In the genomic region with DNA sequence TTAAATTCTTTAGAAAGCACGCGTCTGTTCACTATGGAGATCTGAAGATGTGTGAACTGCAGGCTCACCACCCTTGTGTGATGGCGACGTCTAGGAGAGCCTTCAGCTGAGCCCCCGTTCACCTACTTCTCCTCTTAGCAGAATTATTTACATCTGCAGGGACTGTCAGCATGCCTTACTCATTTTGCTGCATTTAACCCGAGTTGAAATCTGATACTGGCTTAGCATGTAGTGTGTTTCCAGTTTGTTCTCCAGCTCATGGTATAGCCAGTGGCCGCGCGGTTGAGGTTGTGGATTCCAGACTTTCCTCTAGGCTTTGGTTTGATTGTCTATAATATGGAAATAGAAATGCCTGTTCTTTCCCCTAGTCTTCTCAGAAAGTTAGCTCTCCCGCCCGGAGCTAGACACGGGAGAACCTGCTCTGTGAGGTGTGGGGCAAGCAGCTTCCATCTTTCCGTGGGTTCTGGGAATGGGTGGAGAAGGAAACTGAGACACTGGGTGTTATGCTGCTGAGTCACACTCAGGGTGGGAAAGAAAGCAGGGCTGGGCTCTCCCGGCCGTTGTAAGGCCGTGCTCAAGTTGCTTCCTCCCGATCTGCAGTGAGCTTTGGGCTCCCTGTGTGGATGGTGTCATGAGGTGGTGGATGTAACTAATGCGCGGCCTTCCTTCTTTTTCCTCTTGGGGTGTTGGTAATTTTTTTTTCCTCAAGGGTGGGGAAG, we compare ENCODE assay signal across 14 cellular contexts.
DNase-seq lines count a peak whose midpoint lies in the region; TF ChIP-seq lines count a peak whose summit lies in the region.
"Had no signal": no experiment of that assay in that cellular context is flagged by ENCODE, and none has a peak within 500 bp of the region (broad histone marks: within the 10 kb centered on the region; RNA-seq: fewer than 3 reads in every experiment).

No MANE protein-coding gene starts in this region.

- H3K9ac ChIP-seq in trophoblast cell (ENCODE audit: low read length) (no peak overlapping the region), Karpas-422 (ENCODE audit: low read length) (no peak overlapping the region)

- H3K4me1 ChIP-seq in CD8-positive, alpha-beta memory T cell (ENCODE audit: insufficient read depth, low read length), result no peaks in the 10 kb centered on the region
- H3K4me1 ChIP-seq in adrenal gland (replicated peaks in 1 of 2), result peaks cover 29 to 53% of the 10 kb centered on the region in 2 donors
- peaks cover 45 to 53% of the 10 kb centered on the region in 2 experiments for H3K4me1 ChIP-seq in trophoblast cell (ENCODE audit: control insufficient read depth in 1 of 2, insufficient read depth in 2 of 2, low read length in 2 of 2)
- H3K4me1 ChIP-seq in Karpas-422 (ENCODE audit: low read length), result no peaks in the 10 kb centered on the region

- H2BK120ac ChIP-seq in trophoblast cell (ENCODE audit: insufficient read depth, low read length, poor library complexity), result peak overlapping the region; percentile 77

- H3K9me3 Mint-ChIP-seq in CD8-positive, alpha-beta memory T cell, result no peaks in the 10 kb centered on the region
- H3K9me3 Mint-ChIP-seq: natural killer cell treated with Interleukin-12 subunit alpha and Interleukin-12 subunit beta and Interleukin-15 and Interleukin-18, amount 100 ng/mL, for 72 hours had no signal

- H3K23ac ChIP-seq in trophoblast cell (ENCODE audit: low read length), result no peak overlapping the region

- peak overlapping the region; percentile 60 for H2AK5ac ChIP-seq in trophoblast cell (ENCODE audit: low read length)

- H4K8ac ChIP-seq in trophoblast cell (ENCODE audit: low read depth, low read length), result peak overlapping the region; percentile 55

- H3K27me3 ChIP-seq in CD8-positive, alpha-beta memory T cell (ENCODE audit: insufficient read depth, low read length, poor library complexity, severe bottlenecking), result no peaks in the 10 kb centered on the region
- H3K27me3 ChIP-seq in adrenal gland, result no peaks in the 10 kb centered on the region
- no peaks in the 10 kb centered on the region for H3K27me3 ChIP-seq in trophoblast cell (ENCODE audit: insufficient read depth, low read length)
- H3K27me3 ChIP-seq in Karpas-422 (ENCODE audit: low read length), result 0 out of 2 replicates have a peak, but pooled peaks cover 2% of the 10 kb centered on the region

- H3K9me3 ChIP-seq in CD8-positive, alpha-beta memory T cell (ENCODE audit: low read length), result no peaks in the 10 kb centered on the region
- H3K9me3 ChIP-seq in adrenal gland (replicated peaks in 1 of 3) (no peaks in the 10 kb centered on the region), trophoblast cell (ENCODE audit: insufficient read depth, low read depth, low read length) (no peaks in the 10 kb centered on the region), Karpas-422 (ENCODE audit: low read length) (no peaks in the 10 kb centered on the region)

- no peak overlapping the region for H3K4me3 ChIP-seq in CD8-positive, alpha-beta memory T cell (ENCODE audit: low read length)
- H3K4me3 ChIP-seq in adrenal gland, result no peak overlapping the region
- peak overlapping the region; percentile 44 for H3K4me3 ChIP-seq in fibroblast of villous mesenchyme (ENCODE audit: low read depth, low read length)
- no peak overlapping the region for H3K4me3 ChIP-seq in trophoblast cell (ENCODE audit: low read depth, low read length)
- no peak overlapping the region for H3K4me3 ChIP-seq in Karpas-422 (ENCODE audit: low read length)

- 74 to 78% (median 75%) methylated on average over 19 of the region's 19 CpGs for WGBS in adrenal gland, 4 donors
- WGBS in trophoblast cell (ENCODE audit: extremely low coverage, insufficient coverage, insufficient read length), result no CpG with 5 or more reads among the region's 19 CpGs

- peak overlapping the region; percentile 28 for H3K14ac ChIP-seq in trophoblast cell (ENCODE audit: low read length)

- H3K36me3 Mint-ChIP-seq in CD8-positive, alpha-beta memory T cell, result no peaks in the 10 kb centered on the region
- H3K36me3 Mint-ChIP-seq: natural killer cell treated with Interleukin-12 subunit alpha and Interleukin-12 subunit beta and Interleukin-15 and Interleukin-18, amount 100 ng/mL, for 72 hours had no signal

- no peaks in the 10 kb centered on the region for H3K9me2 ChIP-seq in Karpas-422 (replicated peaks; ENCODE audit: insufficient read depth, low read length)

- intact Hi-C loops in adrenal gland (cut with DNase I), result no loop called here

- H2AFZ ChIP-seq in trophoblast cell (ENCODE audit: insufficient read depth, low read length, poor library complexity) (peak overlapping the region; percentile 27), Karpas-422 (ENCODE audit: low read length) (no peak overlapping the region)

- peaks cover 41% of the 10 kb centered on the region for H3K79me1 ChIP-seq in trophoblast cell (ENCODE audit: low read length)

- no peak overlapping the region for H4K12ac ChIP-seq in trophoblast cell (ENCODE audit: low read depth, low read length)

- H2BK12ac ChIP-seq in trophoblast cell (ENCODE audit: low read length), result peak overlapping the region; percentile 66

- no peaks in the 10 kb centered on the region for H4K20me1 ChIP-seq in Karpas-422 (ENCODE audit: insufficient read depth, low read depth, low read length)

- CTCF ChIA-PET in CD8-positive, alpha-beta memory T cell (lab: Charles Lee), result no interaction called here

- peaks cover 2 to 11% of the 10 kb centered on the region in 2 donors for H3K27me3 Mint-ChIP-seq in CD8-positive, alpha-beta memory T cell

- H3K4ac ChIP-seq in trophoblast cell (ENCODE audit: low read depth, low read length), result peak overlapping the region; percentile 41

- no peak overlapping the region for H3K4me3 Mint-ChIP-seq in CD8-positive, alpha-beta memory T cell
- H3K4me3 Mint-ChIP-seq: activated CD8-positive, alpha-beta T cell treated with anti-CD3 and anti-CD28 coated beads, Interleukin-2, amount 10 ng/mL, durations not matched to agents 7 days and 5 days; natural killer cell treated with Interleukin-12 subunit alpha and Interleukin-12 subunit beta and Interleukin-15 and Interleukin-18, amount 100 ng/mL, for 72 hours had no signal

- H3K79me2 ChIP-seq in trophoblast cell (ENCODE audit: control insufficient read depth, insufficient read depth, low read length, poor library complexity) (peaks cover 11% of the 10 kb centered on the region), Karpas-422 (ENCODE audit: low read length) (no peaks in the 10 kb centered on the region)

- peak overlapping the region; percentile 24 for H3K27ac ChIP-seq in CD8-positive, alpha-beta memory T cell (ENCODE audit: low read depth, low read length)
- H3K27ac ChIP-seq in adrenal gland (peak overlapping the region; percentile 2 to 95 (median 87)), trophoblast cell (ENCODE audit: low read depth, low read length) (peak overlapping the region; percentile 58), Karpas-422 (ENCODE audit: low read length) (no peak overlapping the region)

- no peak overlapping the region for H3K27ac Mint-ChIP-seq in CD8-positive, alpha-beta memory T cell
- H3K27ac Mint-ChIP-seq: activated CD8-positive, alpha-beta T cell treated with anti-CD3 and anti-CD28 coated beads, Interleukin-2, amount 10 ng/mL, durations not matched to agents 7 days and 5 days; natural killer cell treated with Interleukin-12 subunit alpha and Interleukin-12 subunit beta and Interleukin-15 and Interleukin-18, amount 100 ng/mL, for 72 hours had no signal

- DNase-seq in CD8-positive, alpha-beta memory T cell, result no peak
- DNase-seq in adrenal gland (peak in 1 of 7 donors; percentile 37), fibroblast of villous mesenchyme (ENCODE audit: low read depth) (peak; percentile 84), trophoblast cell (peak; percentile 67 to 75), ecto neural progenitor cell (ENCODE audit: low spot score) (no peak), NCI-H2029 (lab: John Stamatoyannopoulos, UW) (no peak), Karpas-422 (no peak), DMS153 treated with DMSO at 0.1 percent for 48 hours (lab: John Stamatoyannopoulos, UW; ENCODE audit: unreplicated experiment) (no peak)
- DNase-seq: activated CD8-positive, alpha-beta T cell treated with anti-CD3 and anti-CD28 coated beads, Interleukin-2, amount 10 ng/mL, durations not matched to agents 7 days and 5 days; COR-L47; effector memory CD4-positive, alpha-beta T cell; NCI-H1092; RPMI8226 had no signal

- POLR2A ChIA-PET in CD8-positive, alpha-beta memory T cell (lab: Charles Lee), result no interaction called here

- no peak for TF ChIP-seq POLR2A in adrenal gland (IDR thresholded peaks at IDR 0.05)

- H4K91ac ChIP-seq in trophoblast cell (ENCODE audit: low read depth, low read length), result peak overlapping the region; percentile 41

- H3K18ac ChIP-seq in trophoblast cell (ENCODE audit: low read length), result peak overlapping the region; percentile 81

- TF ChIP-seq CTCF in adrenal gland (IDR thresholded peaks at IDR 0.05) (no peak), fibroblast of villous mesenchyme (IDR thresholded peaks at IDR 0.05; ENCODE audit: insufficient read depth, low read depth, low read length) (no peak)

- H3K4me2 ChIP-seq in trophoblast cell (ENCODE audit: low read length), result peak overlapping the region; percentile 16
- H3K4me2 ChIP-seq in Karpas-422 (ENCODE audit: low read depth, low read length, poor library complexity, severe bottlenecking), result no peak overlapping the region

- no peaks in the 10 kb centered on the region for H3K36me3 ChIP-seq in CD8-positive, alpha-beta memory T cell (ENCODE audit: insufficient read depth, low read length)
- H3K36me3 ChIP-seq in adrenal gland (replicated peaks in 1 of 2) (no peaks in the 10 kb centered on the region), trophoblast cell (ENCODE audit: control insufficient read depth in 1 of 2, insufficient read depth in 2 of 2, low read length in 2 of 2) (peaks cover 0 to under 1% of the 10 kb centered on the region in 2 experiments), Karpas-422 (ENCODE audit: insufficient read depth, low read length) (no peaks in the 10 kb centered on the region)

- H3K4me1 Mint-ChIP-seq in CD8-positive, alpha-beta memory T cell, result no peaks in the 10 kb centered on the region

- H2BK5ac ChIP-seq in trophoblast cell (ENCODE audit: low read depth, low read length, poor library complexity), result peak overlapping the region; percentile 29

Comparison
In these comparisons a context has a peak if more than half of its experiments do, and no peak if none do; other contexts are left out.
1. DNase-seq: peak in fibroblast of villous mesenchyme (single experiment) and trophoblast cell (2 of 2); none in CD8-positive, alpha-beta memory T cell (0 of 5), ecto neural progenitor cell (single experiment), NCI-H2029 (single experiment), Karpas-422 (single experiment) and DMS153 treated with DMSO at 0.1 percent for 48 hours (single experiment).